ENCODE assay signal across 9 cellular contexts in the genomic region with DNA sequence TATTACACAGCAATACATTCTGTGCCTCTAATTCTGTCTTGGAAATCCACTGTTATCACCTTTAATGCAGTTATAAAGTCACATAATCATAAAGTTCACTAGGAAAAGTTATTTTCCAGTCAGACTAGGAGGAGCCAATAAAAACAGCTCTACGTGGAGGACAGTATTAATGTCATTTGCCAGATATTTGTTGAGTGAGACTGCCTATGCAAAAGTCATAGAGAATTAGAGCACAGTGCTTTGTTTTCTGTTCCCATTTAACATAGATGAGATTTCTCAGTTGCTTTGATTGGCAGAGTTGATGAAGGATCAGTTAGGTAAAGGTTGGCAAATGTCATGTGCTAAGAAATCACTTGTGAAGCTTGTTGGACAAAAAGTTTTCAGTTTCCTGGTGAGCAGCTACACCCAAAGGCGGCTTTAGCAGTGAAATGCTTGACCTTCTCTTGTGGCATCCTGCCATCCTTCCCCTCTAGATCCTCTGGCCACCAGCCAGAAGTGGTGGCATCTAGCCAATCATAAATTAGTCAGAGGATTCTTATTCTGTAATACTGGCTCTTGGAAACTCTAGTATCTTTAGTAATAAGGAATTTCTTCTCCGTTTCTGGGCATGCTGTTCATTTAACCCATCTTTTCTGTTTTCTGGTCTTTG. TPM values are rescaled to one million over a fixed set of nuclear protein-coding genes. Genes with fewer than 3 reads are reported as not detected.
A peak's percentile ranks its signal among the peaks of the same experiment; 100 is the strongest.
DNase-seq lines count a peak whose midpoint lies in the region; ATAC-seq, FAIRE-seq and TF ChIP-seq lines count a peak whose summit lies in the region.
"Had no signal": no experiment of that assay in that cellular context is flagged by ENCODE, and none has a peak within 500 bp of the region (broad histone marks: within the 10 kb centered on the region; RNA-seq: fewer than 3 reads in every experiment).

No MANE protein-coding gene starts in this region.

- no peak overlapping the region for H3K4me3 Mint-ChIP-seq in CD14-positive monocyte
- H3K4me3 Mint-ChIP-seq in stimulated activated memory B cell treated with anti-CD40 and anti-IgM and Interleukin-4, amounts not matched to agents 10 μg/mL and 1 μg/mL and 100 μg/mL, for 72 hours, result no peak overlapping the region
- no peak overlapping the region for H3K4me3 Mint-ChIP-seq in activated T-helper 2 cell treated with anti-CD3 and anti-CD28 coated beads, Interferon-gamma antibody, Interleukin-2, Interleukin-4, amounts not matched to agents 10 μg/mL and 5 μg/mL and 100 μg/mL, durations not matched to agents 14 hours and 24 hours and 36 hours (ENCODE audit: low read depth)

- no peak overlapping the region for H2BK120ac ChIP-seq in IMR-90 (ENCODE audit: low read depth, low read length)

- TF ChIP-seq RAD21 in A549 (conservative IDR thresholded peaks at IDR 0.05 in 1 of 2, IDR thresholded peaks at IDR 0.05 in 1 of 2) (no peak), IMR-90 (IDR thresholded peaks at IDR 0.05; ENCODE audit: low read length) (no peak)

- H3K27me3 Mint-ChIP-seq in CD14-positive monocyte (ENCODE audit: low read depth in 3 of 3), result no peaks in the 10 kb centered on the region
- no peaks in the 10 kb centered on the region for H3K27me3 Mint-ChIP-seq in stimulated activated memory B cell treated with anti-CD40 and anti-IgM and Interleukin-4, amounts not matched to agents 10 μg/mL and 1 μg/mL and 100 μg/mL, for 72 hours
- H3K27me3 Mint-ChIP-seq in activated T-helper 2 cell treated with anti-CD3 and anti-CD28 coated beads, Interferon-gamma antibody, Interleukin-2, Interleukin-4, amounts not matched to agents 10 μg/mL and 5 μg/mL and 100 μg/mL, durations not matched to agents 14 hours and 24 hours and 36 hours (ENCODE audit: low read depth), result no peaks in the 10 kb centered on the region

- no peak overlapping the region for H3K9ac ChIP-seq in IMR-90 (ENCODE audit: low read depth, low read length)

- intact Hi-C loops in IMR-90 (cut with micrococcal nuclease) (loop anchor here (5.0 kb wide), 1 partner anchor 1319 kb away; no protein-coding TSS in a partner anchor), left lung (cut with DNase I) (no loop called here), CD14-positive monocyte (cut with micrococcal nuclease) (no loop called here)
- intact Hi-C loops in activated T-helper 2 cell treated with anti-CD3 and anti-CD28 coated beads, Interferon-gamma antibody, Interleukin-2, Interleukin-4, amounts not matched to agents 10 μg/mL and 5 μg/mL and 100 μg/mL, durations not matched to agents 14 hours and 24 hours and 36 hours (cut with micrococcal nuclease), result no loop called here

- H3K36me3 ChIP-seq in IMR-90 (ENCODE audit: control insufficient read depth, insufficient read depth, low read length) (no peaks in the 10 kb centered on the region), left lung (no peaks in the 10 kb centered on the region)

- no peak for TF ChIP-seq EP300 in A549 (IDR thresholded peaks at IDR 0.05)

- no peak overlapping the region for H3K56ac ChIP-seq in IMR-90 (ENCODE audit: extremely low read depth, insufficient read depth, low read length)

- peaks cover 8 to 10% of the 10 kb centered on the region in 2 donors for H3K36me3 Mint-ChIP-seq in CD14-positive monocyte
- H3K36me3 Mint-ChIP-seq in stimulated activated memory B cell treated with anti-CD40 and anti-IgM and Interleukin-4, amounts not matched to agents 10 μg/mL and 1 μg/mL and 100 μg/mL, for 72 hours, result peaks cover 38% of the 10 kb centered on the region
- peaks cover 11% of the 10 kb centered on the region for H3K36me3 Mint-ChIP-seq in activated T-helper 2 cell treated with anti-CD3 and anti-CD28 coated beads, Interferon-gamma antibody, Interleukin-2, Interleukin-4, amounts not matched to agents 10 μg/mL and 5 μg/mL and 100 μg/mL, durations not matched to agents 14 hours and 24 hours and 36 hours (ENCODE audit: low read depth)

- no peak overlapping the region; a peak in 1 of 4 replicates for H4K8ac ChIP-seq in IMR-90 (ENCODE audit: low read depth in 2 of 2, low read length in 2 of 2)

- 27% methylated on average over 3 of the region's 3 CpGs for WGBS in A549 (ENCODE audit: missing lambda C conversion rate)
- no CpG with 5 or more reads among the region's 3 CpGs for WGBS in IMR-90 (ENCODE audit: extremely low coverage in 2 of 2, insufficient read length in 1 of 2), 2 experiments

- no peaks in the 10 kb centered on the region for H3K9me3 ChIP-seq in A549
- H3K9me3 ChIP-seq in IMR-90 (ENCODE audit: control insufficient read depth, insufficient read depth, low read length), result no peaks in the 10 kb centered on the region
- no peaks in the 10 kb centered on the region for H3K9me3 ChIP-seq in left lung

- H2AFZ ChIP-seq in IMR-90 (replicated peaks; ENCODE audit: low read length, poor library complexity), result no peak overlapping the region

- POLR2A ChIA-PET in A549 (lab: Yijun Ruan, JAX) (no interaction called here), IMR-90 (lab: Charles Lee; ENCODE audit: unreplicated experiment) (no interaction called here)

- H3K14ac ChIP-seq in IMR-90 (replicated peaks; ENCODE audit: low read depth, low read length), result peak overlapping the region; percentile 26

- dilution Hi-C loops in IMR-90 (cut with HindIII; ENCODE audit: low sequenced_read_pairs, unreplicated experiment), result no loop called here

- H4K5ac ChIP-seq in IMR-90 (ENCODE audit: low read depth, low read length), result no peak overlapping the region

- no peak overlapping the region for H4K91ac ChIP-seq in IMR-90 (ENCODE audit: insufficient read depth, low read depth, low read length)

- H3K18ac ChIP-seq in IMR-90 (ENCODE audit: low read depth, low read length), result 0 out of 2 replicates have a peak overlapping the region, but pooled peaks have one; percentile 16

- ATAC-seq in A549 (peak; percentile 37 to 39; a peak in 2 of 6 replicates), IMR-90 (ENCODE audit: low read depth) (peak; percentile 78), left lung (peak; percentile 93), GM18519 (IDR thresholded peaks at IDR 0.05; ENCODE audit: low FRiP score, unreplicated experiment) (no peak)
- ATAC-seq in stimulated activated memory B cell treated with anti-CD40 and anti-IgM and Interleukin-4, amounts not matched to agents 10 μg/mL and 1 μg/mL and 100 μg/mL, for 72 hours, result no peak

- no TSS peak for BruUV-seq in IMR-90 (replicated peaks; lab: Mats Ljungman, UMichigan)

- H2BK5ac ChIP-seq in IMR-90 (ENCODE audit: low read depth, low read length, poor library complexity, severe bottlenecking), result no peak overlapping the region

- H3K79me1 ChIP-seq in IMR-90 (ENCODE audit: low read depth in 1 of 2, low read length in 2 of 2), result peaks cover 0 to 3% of the 10 kb centered on the region in 2 experiments; a peak in 2 of 4 replicates

- 0 out of 6 replicates have a peak overlapping the region, but pooled peaks of 1 of the 2 experiments have one; percentile 38 for H3K27ac ChIP-seq in A549
- no peak overlapping the region for H3K27ac ChIP-seq in IMR-90 (ENCODE audit: insufficient read depth, low read length)
- H3K27ac ChIP-seq in left lung, result peak overlapping the region; percentile 26 to 40

- no peak overlapping the region for H3K23ac ChIP-seq in IMR-90 (ENCODE audit: low read depth, low read length)

- peaks cover 0 to 5% (median 0%) of the 10 kb centered on the region in 7 donors for H3K9me3 Mint-ChIP-seq in CD14-positive monocyte
- H3K9me3 Mint-ChIP-seq in stimulated activated memory B cell treated with anti-CD40 and anti-IgM and Interleukin-4, amounts not matched to agents 10 μg/mL and 1 μg/mL and 100 μg/mL, for 72 hours, result no peaks in the 10 kb centered on the region
- H3K9me3 Mint-ChIP-seq in activated T-helper 2 cell treated with anti-CD3 and anti-CD28 coated beads, Interferon-gamma antibody, Interleukin-2, Interleukin-4, amounts not matched to agents 10 μg/mL and 5 μg/mL and 100 μg/mL, durations not matched to agents 14 hours and 24 hours and 36 hours, result no peaks in the 10 kb centered on the region

- CTCF ChIA-PET in A549 (lab: Yijun Ruan, JAX), result interaction anchor here (1.5 kb wide), 1 partner anchor 11 kb away, joined by 4 read pairs; no protein-coding TSS in a partner anchor
- CTCF ChIA-PET in IMR-90 (lab: Yijun Ruan, JAX), result no interaction called here

- H2BK15ac ChIP-seq in IMR-90 (ENCODE audit: low read depth, low read length), result no peak overlapping the region

- in situ Hi-C loops in IMR-90 (cut with MboI; ENCODE audit: low sequenced_read_pairs), result loop anchor here (25.0 kb wide), 1 partner anchor 1619 kb away; a partner anchor contains a TSS

- H3K27me3 ChIP-seq in IMR-90 (ENCODE audit: control insufficient read depth, insufficient read depth, low read length) (no peaks in the 10 kb centered on the region), left lung (no peaks in the 10 kb centered on the region)

- H2BK20ac ChIP-seq in IMR-90 (ENCODE audit: low read depth, low read length), result no peak overlapping the region

- no peak for TF ChIP-seq POLR2A in A549 (IDR thresholded peaks at IDR 0.05; ENCODE audit: low read length)
- no peak for TF ChIP-seq POLR2A in IMR-90 (IDR thresholded peaks at IDR 0.05; ENCODE audit: low read depth, low read length)

- H3K4me2 ChIP-seq in A549 (peak overlapping the region; percentile 49), IMR-90 (ENCODE audit: low read depth, low read length) (peak overlapping the region; percentile 70; the same call in 1 of the 2 replicates)

- FAIRE-seq in A549 (lab: Jason Lieb, UNC), result no peak

- no peaks in the 10 kb centered on the region for H4K20me1 ChIP-seq in IMR-90 (ENCODE audit: insufficient read depth, low read length)

- H3K9me1 ChIP-seq in IMR-90 (ENCODE audit: insufficient read depth, low read length), result 0 out of 2 replicates have a peak, but pooled peaks cover 2% of the 10 kb centered on the region

- TF ChIP-seq CTCF in A549 (IDR thresholded peaks at IDR 0.05) (no peak), IMR-90 (conservative IDR thresholded peaks at IDR 0.05; ENCODE audit: low read depth, low read length) (no peak), left lung (IDR thresholded peaks at IDR 0.05) (no peak), CD14-positive monocyte (IDR thresholded peaks at IDR 0.05) (no peak)

- H2AK9ac ChIP-seq in IMR-90 (replicated peaks; ENCODE audit: low read depth, low read length, poor library complexity), result no peak overlapping the region

- H3K4ac ChIP-seq in IMR-90 (ENCODE audit: low read depth, low read length), result no peak overlapping the region

- H3K4me1 ChIP-seq in A549, result peaks cover 11% of the 10 kb centered on the region
- H3K4me1 ChIP-seq in IMR-90 (ENCODE audit: control insufficient read depth, insufficient read depth, low read length), result peaks cover 3% of the 10 kb centered on the region
- peaks cover 6 to 14% of the 10 kb centered on the region in 2 donors for H3K4me1 ChIP-seq in left lung

- no peak overlapping the region for H3K27ac Mint-ChIP-seq in CD14-positive monocyte
- no peak overlapping the region for H3K27ac Mint-ChIP-seq in stimulated activated memory B cell treated with anti-CD40 and anti-IgM and Interleukin-4, amounts not matched to agents 10 μg/mL and 1 μg/mL and 100 μg/mL, for 72 hours
- H3K27ac Mint-ChIP-seq in activated T-helper 2 cell treated with anti-CD3 and anti-CD28 coated beads, Interferon-gamma antibody, Interleukin-2, Interleukin-4, amounts not matched to agents 10 μg/mL and 5 μg/mL and 100 μg/mL, durations not matched to agents 14 hours and 24 hours and 36 hours, result no peak overlapping the region

- no peak overlapping the region for H2AK5ac ChIP-seq in IMR-90 (ENCODE audit: low read depth, low read length)

- H3K4me3 ChIP-seq in A549 (no peak overlapping the region), IMR-90 (ENCODE audit: insufficient read depth, low read depth, low read length) (no peak overlapping the region), left lung (no peak overlapping the region)

- H3K4me1 Mint-ChIP-seq in CD14-positive monocyte, result peaks cover 7% of the 10 kb centered on the region
- no peaks in the 10 kb centered on the region for H3K4me1 Mint-ChIP-seq in stimulated activated memory B cell treated with anti-CD40 and anti-IgM and Interleukin-4, amounts not matched to agents 10 μg/mL and 1 μg/mL and 100 μg/mL, for 72 hours
- peaks cover 3% of the 10 kb centered on the region for H3K4me1 Mint-ChIP-seq in activated T-helper 2 cell treated with anti-CD3 and anti-CD28 coated beads, Interferon-gamma antibody, Interleukin-2, Interleukin-4, amounts not matched to agents 10 μg/mL and 5 μg/mL and 100 μg/mL, durations not matched to agents 14 hours and 24 hours and 36 hours (ENCODE audit: low read depth)

- DNase-seq in A549 (ENCODE audit: low read depth in 1 of 2, low spot score in 1 of 2) (peak in 1 of 2 experiments; percentile 41), IMR-90 (peak; percentile 85), brain pericyte (ENCODE audit: low read depth, low spot score) (peak; percentile 81), left lung (peak in 1 of 2 donors; percentile 49), CD14-positive monocyte (ENCODE audit: low spot score) (no peak)
- DNase-seq in activated T-helper 2 cell treated with anti-CD3 and anti-CD28 coated beads, Interferon-gamma antibody, Interleukin-2, Interleukin-4, amounts not matched to agents 10 μg/mL and 5 μg/mL and 100 μg/mL, durations not matched to agents 14 hours and 24 hours and 36 hours (ENCODE audit: low spot score), result no peak
- DNase-seq: activated CD4-positive, alpha-beta T cell treated with anti-CD3 and anti-CD28 coated beads for 48 hours had no signal

RNA-seq across cellular contexts. Expression of a gene that starts 37.0 kb away (rescaled TPM):
- polyA plus RNA-seq in A549 (2011; rRNA removed), result 11.8 and 15.0 TPM in 2 replicates
- polyA plus RNA-seq in A549 (2012; cell fraction: cytosol; rRNA removed), result 4.5 and 5.6 TPM in 2 replicates
- 2.2 and 4.1 TPM in 2 replicates for polyA plus RNA-seq in A549 (2012; cell fraction: nucleus; rRNA removed)
- polyA plus RNA-seq in A549 (2017; fragmentation: RNase III; extraction: RNeasy Plus Mini Kit Qiagen cat#74134 plus additional on column Dnase treatment), result 6.4 to 7.7 TPM (median 7.4 TPM) in 3 replicates
- polyA minus RNA-seq in A549 (2011; rRNA and poly(A)+ RNA removed), result 4.2 and 5.4 TPM in 2 replicates
- total RNA-seq in IMR-90 (2012; rRNA removed), result 11.8 and 16.4 TPM in 2 replicates
- polyA plus RNA-seq in IMR-90 (2012; rRNA removed), result 8.9 and 11.2 TPM in 2 replicates
- polyA plus RNA-seq in IMR-90 (2012; cell fraction: cytosol; rRNA removed), result 7.9 and 17.1 TPM in 2 replicates
- polyA plus RNA-seq in IMR-90 (2012; cell fraction: nucleus; rRNA removed; ENCODE audit: low replicate concordance), result 3.0 and 7.8 TPM in 2 replicates
- total RNA-seq in left lung, result 10 to 100 TPM; 15.1 to 26.1 TPM
- 1 to 10 TPM; 4.0 to 4.6 TPM for polyA plus RNA-seq in CD14-positive monocyte
- 17.5 and 18.5 TPM in 2 replicates for total RNA-seq in activated T-helper 2 cell treated with anti-CD3 and anti-CD28 coated beads, Interferon-gamma antibody, Interleukin-2, Interleukin-4, amounts not matched to agents 10 μg/mL and 5 μg/mL and 100 μg/mL, durations not matched to agents 14 hours and 24 hours and 36 hours

Comparison
In these comparisons a context has a peak if more than half of its experiments do, and no peak if none do; other contexts are left out.
1. ATAC-seq: peak in A549 (2 of 2), IMR-90 (single experiment) and left lung (single experiment); none in stimulated activated memory B cell treated with anti-CD40 and anti-IgM and Interleukin-4, amounts not matched to agents 10 μg/mL and 1 μg/mL and 100 μg/mL, for 72 hours (single experiment) and GM18519 (single experiment).
2. DNase-seq: peak in IMR-90 (single experiment) and brain pericyte (single experiment); none in CD14-positive monocyte (single experiment) and activated T-helper 2 cell treated with anti-CD3 and anti-CD28 coated beads, Interferon-gamma antibody, Interleukin-2, Interleukin-4, amounts not matched to agents 10 μg/mL and 5 μg/mL and 100 μg/mL, durations not matched to agents 14 hours and 24 hours and 36 hours (single experiment).